In genomic region chr5:180647941-180648500, GRCh38 we compare ENCODE assay signal across 1 cellular context.
TF ChIP-seq lines count a peak whose summit lies in the region.

No MANE protein-coding gene starts in this region.

TF ChIP-seq in SK-N-SH, 30 proteins besides CTCF, POLR2A, EP300 and RAD21 (continued from another document):
- no peak for TF ChIP-seq IRF3 (IDR thresholded peaks at IDR 0.05; ENCODE audit: low read depth, low read length)
- TF ChIP-seq ELF1 (IDR thresholded peaks at IDR 0.05): no peak
- TF ChIP-seq GABPA (IDR thresholded peaks at IDR 0.05; ENCODE audit: low read depth): no peak
- no peak for TF ChIP-seq MEF2A (IDR thresholded peaks at IDR 0.05; ENCODE audit: borderline replicate concordance, low read depth)
- no peak for TF ChIP-seq MAX (IDR thresholded peaks at IDR 0.05; ENCODE audit: low read depth)
- no peak for TF ChIP-seq MXI1 (IDR thresholded peaks at IDR 0.05; ENCODE audit: low read depth, low read length)
